ENCODE assay signal across 8 cellular contexts in genomic region chr7:91082854-91083495, GRCh38.
A peak's percentile ranks its signal among the peaks of the same experiment; 100 is the strongest.
DNase-seq lines count a peak whose midpoint lies in the region; ATAC-seq and TF ChIP-seq lines count a peak whose summit lies in the region.

No MANE protein-coding gene starts in this region.

- POLR2A ChIA-PET in OCI-LY7 (lab: Charles Lee): interaction anchor here (0.7 kb wide), 1 partner anchor 673 kb away, joined by 4 read pairs; no protein-coding TSS in a partner anchor

- H3K79me2 ChIP-seq in OCI-LY7 (ENCODE audit: insufficient read depth, low read depth, low read length): no peaks in the 10 kb centered on the region
- no peaks in the 10 kb centered on the region for H3K79me2 ChIP-seq in smooth muscle cell (ENCODE audit: low read depth)

- intact Hi-C loops in OCI-LY7 (cut with micrococcal nuclease; ENCODE audit: unreplicated experiment): no loop called here

- no peaks in the 10 kb centered on the region for H3K9me3 ChIP-seq in OCI-LY7 (ENCODE audit: low read length)
- no peaks in the 10 kb centered on the region for H3K9me3 ChIP-seq in smooth muscle cell (replicated peaks; ENCODE audit: low read depth)

- H3K36me3 ChIP-seq in OCI-LY7 (ENCODE audit: insufficient read depth, low read length) (peaks cover 22% of the 10 kb centered on the region), smooth muscle cell (ENCODE audit: low read depth) (no peaks in the 10 kb centered on the region), H7 (replicated peaks; ENCODE audit: control insufficient read depth, insufficient read depth, low read length) (no peaks in the 10 kb centered on the region)

- H3K27me3 ChIP-seq in smooth muscle cell (ENCODE audit: low read depth) (no peaks in the 10 kb centered on the region), H7 (ENCODE audit: control insufficient read depth, insufficient read depth, low read length) (no peaks in the 10 kb centered on the region)

- no TSS peak for BruUV-seq in OCI-LY7 (replicated peaks; lab: Mats Ljungman, UMichigan)

- no peak overlapping the region for H3K4me2 ChIP-seq in OCI-LY7 (ENCODE audit: low read length)
- peak overlapping the region; percentile 29 for H3K4me2 ChIP-seq in smooth muscle cell

- DNase-seq in AML-193 (lab: John Stamatoyannopoulos, UW) (peak; percentile 10 to 13), OCI-LY7 (ENCODE audit: low spot score) (peak; percentile 23), fibroblast of gingiva (ENCODE audit: low read depth) (peak; percentile 33), smooth muscle cell (lab: John Stamatoyannopoulos, UW; ENCODE audit: unreplicated experiment) (no peak), caudate nucleus (lab: John Stamatoyannopoulos, UW) (no peak), H7 (no peak)
- no peak for DNase-seq in stimulated activated CD4-positive, alpha-beta T cell treated with anti-CD3 and anti-CD28 coated beads, Interleukin-4, amount 100 ng/mL, for 1 hour

- H3K27ac ChIP-seq in OCI-LY7 (ENCODE audit: low read depth, low read length, poor library complexity, severe bottlenecking) (no peak overlapping the region), smooth muscle cell (ENCODE audit: low read depth) (peak overlapping the region; percentile 41), caudate nucleus (ENCODE audit: low read depth, low read length) (no peak overlapping the region)

- H3K4me3 ChIP-seq in OCI-LY7 (ENCODE audit: low read depth, low read length, poor library complexity, severe bottlenecking): no peak overlapping the region
- no peak overlapping the region for H3K4me3 ChIP-seq in smooth muscle cell
- no peak overlapping the region for H3K4me3 ChIP-seq in H7 (ENCODE audit: insufficient read depth, low read depth, low read length)

- no peaks in the 10 kb centered on the region for H3K9me2 ChIP-seq in OCI-LY7 (ENCODE audit: insufficient read depth, low read length)

- peaks cover 10% of the 10 kb centered on the region for H3K4me1 ChIP-seq in OCI-LY7 (ENCODE audit: insufficient read depth, low read length, poor library complexity, severe bottlenecking)
- peaks cover 6% of the 10 kb centered on the region for H3K4me1 ChIP-seq in smooth muscle cell (ENCODE audit: low read depth)

- no peak overlapping the region for H3K9ac ChIP-seq in smooth muscle cell (ENCODE audit: low read depth)

- 0 out of 2 replicates have a peak, but pooled peaks cover 3% of the 10 kb centered on the region for H4K20me1 ChIP-seq in OCI-LY7 (ENCODE audit: insufficient read depth, low read length)
- no peaks in the 10 kb centered on the region for H4K20me1 ChIP-seq in smooth muscle cell (ENCODE audit: low read depth)

- CTCF ChIA-PET in OCI-LY7 (lab: Charles Lee; ENCODE audit: unreplicated experiment): no interaction called here

- no peaks in the 10 kb centered on the region for H3F3A ChIP-seq in smooth muscle cell (ENCODE audit: low read depth)

- TF ChIP-seq CTCF in OCI-LY7 (conservative IDR thresholded peaks at IDR 0.05; ENCODE audit: low read length) (peak; percentile 77), smooth muscle cell (IDR thresholded peaks at IDR 0.05; ENCODE audit: borderline replicate concordance, insufficient read depth, poor library complexity, severe bottlenecking) (peak; percentile 65)

- ATAC-seq in GM21447 (IDR thresholded peaks at IDR 0.05; ENCODE audit: unreplicated experiment): peak; percentile 63

- 50% methylated on average over 2 of the region's 2 CpGs for WGBS in smooth muscle cell (ENCODE audit: low lambda C conversion rate)

- no peak overlapping the region for H2AFZ ChIP-seq in OCI-LY7 (ENCODE audit: low read length)
- no peak overlapping the region for H2AFZ ChIP-seq in smooth muscle cell (ENCODE audit: low read depth)

Comparison
In these comparisons a context has a peak if more than half of its experiments do, and no peak if none do; other contexts are left out.
1. DNase-seq: peak in AML-193 (2 of 2), OCI-LY7 (single experiment) and fibroblast of gingiva (single experiment); none in smooth muscle cell (single experiment), caudate nucleus (0 of 61), H7 (single experiment) and stimulated activated CD4-positive, alpha-beta T cell treated with anti-CD3 and anti-CD28 coated beads, Interleukin-4, amount 100 ng/mL, for 1 hour (single experiment).